In genomic region chr1:215526147-215526845, GRCh38 we compare ENCODE assay signal across 8 cellular contexts. TPM values are rescaled to one million over a fixed set of nuclear protein-coding genes. Genes with fewer than 3 reads are reported as not detected.
A peak's percentile ranks its signal among the peaks of the same experiment; 100 is the strongest.
DNase-seq lines count a peak whose midpoint lies in the region; ATAC-seq and TF ChIP-seq lines count a peak whose summit lies in the region.

No MANE protein-coding gene starts in this region.

- DNase-seq in CD1c-positive myeloid dendritic cell (ENCODE audit: extremely low spot score) (peak; percentile 64), NCI-H748 treated with DMSO at 0.1 percent for 48 hours (lab: John Stamatoyannopoulos, UW) (peak; percentile 60), cerebellar cortex (ENCODE audit: low spot score) (peak; percentile 64), mesothelial cell of epicardium (ENCODE audit: low spot score in 2 of 2, unreplicated experiment in 2 of 2) (no peak)
- DNase-seq in activated effector memory CD4-positive, alpha-beta T cell treated with anti-CD3 and anti-CD28 coated beads, Interleukin-2, amount 50 U/mL, for 16 hours: no peak

- peaks cover 21% of the 10 kb centered on the region for H3K4me1 Mint-ChIP-seq in mesothelial cell of epicardium

- H3K27ac Mint-ChIP-seq in mesothelial cell of epicardium: no peak overlapping the region

- no peaks in the 10 kb centered on the region for H3K9me3 Mint-ChIP-seq in mesothelial cell of epicardium

- H3K4me3 Mint-ChIP-seq in mesothelial cell of epicardium: no peak overlapping the region

- no peaks in the 10 kb centered on the region for H3K36me3 Mint-ChIP-seq in mesothelial cell of epicardium

- peaks cover 1% of the 10 kb centered on the region for H3K27me3 Mint-ChIP-seq in mesothelial cell of epicardium (ENCODE audit: low read depth)

- TF ChIP-seq CTCF in mesothelial cell of epicardium (IDR thresholded peaks at IDR 0.05; ENCODE audit: unreplicated experiment): peak; percentile 96

- ATAC-seq in GM18870 (IDR thresholded peaks at IDR 0.05; ENCODE audit: unreplicated experiment) (peak; percentile 33), HG03565 (IDR thresholded peaks at IDR 0.05; ENCODE audit: unreplicated experiment) (peak; percentile 51), HG02938 (IDR thresholded peaks at IDR 0.05; ENCODE audit: unreplicated experiment) (no peak)

RNA-seq across cellular contexts. Expression of gene KCTD3, which starts 40.8 kb away (rescaled TPM):
- total RNA-seq in mesothelial cell of epicardium: 49.2 to 52.3 TPM (median 50.5 TPM) in 3 replicates

Comparison
In these comparisons a context has a peak if more than half of its experiments do, and no peak if none do; other contexts are left out.
1. DNase-seq: peak in CD1c-positive myeloid dendritic cell (single experiment), NCI-H748 treated with DMSO at 0.1 percent for 48 hours (single experiment) and cerebellar cortex (single experiment); none in mesothelial cell of epicardium (0 of 2) and activated effector memory CD4-positive, alpha-beta T cell treated with anti-CD3 and anti-CD28 coated beads, Interleukin-2, amount 50 U/mL, for 16 hours (single experiment).